In genomic region chr5:142600611-142601360, GRCh38 we compare ENCODE assay signal across 8 cellular contexts.
DNase-seq lines count a peak whose midpoint lies in the region; ATAC-seq, FAIRE-seq and TF ChIP-seq lines count a peak whose summit lies in the region.

No MANE protein-coding gene starts in this region.

- H4K5ac ChIP-seq in H1 (ENCODE audit: insufficient read length, low read depth, low read length): no peak overlapping the region

- CTCF ChIA-PET in H1 (lab: Charles Lee; ENCODE audit: partially characterized antibody): interaction anchor here (0.6 to 10.4 kb wide), 9 partner anchors 10 to 469 kb away, joined by 3 to 68 read pairs (median 6); no protein-coding TSS in a partner anchor

- no peaks in the 10 kb centered on the region for H3K23me2 ChIP-seq in H1 (ENCODE audit: low read depth, low read length)

- H3K4ac ChIP-seq in H1 (replicated peaks; ENCODE audit: insufficient read length, low read depth, low read length): no peak overlapping the region

- intact Hi-C loops in mucosa of descending colon (cut with DNase I, micrococcal nuclease): no loop called here

- DNase-seq in NCI-H345 (lab: John Stamatoyannopoulos, UW): peak; percentile 30
- no peak for DNase-seq in NCI-H345 treated with DMSO at 0.1 percent for 48 hours (lab: John Stamatoyannopoulos, UW; ENCODE audit: unreplicated experiment)
- DNase-seq in H1 (ENCODE audit: low read depth in 1 of 2, low spot score in 2 of 2): no peak
- peak in 1 of 3 donors; percentile 35 for DNase-seq in mucosa of descending colon
- no peak for DNase-seq in A172 (ENCODE audit: low spot score)

- no peak overlapping the region for H3K18ac ChIP-seq in H1 (ENCODE audit: extremely low read depth, low read length)

- no peaks in the 10 kb centered on the region for H4K20me1 ChIP-seq in H1 (replicated peaks in 1 of 2; ENCODE audit: control insufficient read depth in 1 of 2, insufficient read depth in 2 of 2, low read length in 2 of 2)

- FAIRE-seq in H1 (lab: Jason Lieb, UNC): no peak

- no peak overlapping the region for H3K27ac ChIP-seq in H1 (ENCODE audit: low read depth, low read length)

- H3K79me2 ChIP-seq in H1 (ENCODE audit: control insufficient read depth in 1 of 2, insufficient read depth in 2 of 2, low read length in 2 of 2): no peaks in the 10 kb centered on the region

- peak; percentile 59 for ATAC-seq in mucosa of descending colon
- ATAC-seq in GM18870 (IDR thresholded peaks at IDR 0.05; ENCODE audit: unreplicated experiment): no peak
- ATAC-seq in HG02642 (IDR thresholded peaks at IDR 0.05; ENCODE audit: poor library complexity, unreplicated experiment): no peak
- ATAC-seq in GM18502 (IDR thresholded peaks at IDR 0.05; ENCODE audit: poor library complexity, unreplicated experiment): no peak

- TF ChIP-seq CTCF in H1 (IDR thresholded peaks at IDR 0.05; ENCODE audit: control extremely low read depth in 1 of 3, insufficient read depth in 1 of 3, low read depth in 1 of 3, low read length in 3 of 3) (no peak), mucosa of descending colon (IDR thresholded peaks at IDR 0.05) (no peak)

- H3K4me3 ChIP-seq in H1 (ENCODE audit: extremely low read depth in 1 of 4, insufficient read depth in 2 of 4, low read depth in 3 of 4, low read length in 4 of 4): no peak overlapping the region
- no peak overlapping the region for H3K4me3 ChIP-seq in mucosa of descending colon

- no peak for TF ChIP-seq RAD21 in H1 (IDR thresholded peaks at IDR 0.05 in 1 of 2, conservative IDR thresholded peaks at IDR 0.05 in 1 of 2; ENCODE audit: low read depth in 2 of 2, low read length in 2 of 2)

- no peak overlapping the region for H2AFZ ChIP-seq in H1 (ENCODE audit: low read length)

- no peaks in the 10 kb centered on the region for H3K27me3 ChIP-seq in H1 (replicated peaks in 1 of 4; ENCODE audit: control insufficient read depth in 3 of 4, extremely low read depth in 1 of 4, insufficient read depth in 3 of 4, low read length in 3 of 4)

- no peak overlapping the region for H3K56ac ChIP-seq in H1 (replicated peaks; ENCODE audit: insufficient read length, low read depth, low read length)

- H3K4me1 ChIP-seq in H1 (replicated peaks in 1 of 4; ENCODE audit: control insufficient read depth in 3 of 4, insufficient read depth in 4 of 4, low read length in 3 of 4) (no peaks in the 10 kb centered on the region; a peak in 1 of 7 replicates), mucosa of descending colon (ENCODE audit: low read depth) (no peaks in the 10 kb centered on the region)

- no peaks in the 10 kb centered on the region for H3K36me3 ChIP-seq in H1 (ENCODE audit: control insufficient read depth in 2 of 4, insufficient read depth in 4 of 4, low read length in 3 of 4)
- no peaks in the 10 kb centered on the region for H3K36me3 ChIP-seq in mucosa of descending colon (ENCODE audit: low read depth)

- H3K23ac ChIP-seq in H1 (ENCODE audit: insufficient read length): no peak overlapping the region

- H3K14ac ChIP-seq in H1 (ENCODE audit: insufficient read length): no peak overlapping the region

- peak overlapping the region; percentile 50; the same call in 1 of the 2 replicates for H2BK15ac ChIP-seq in H1 (ENCODE audit: low read length)

- no peak overlapping the region for H2AK5ac ChIP-seq in H1 (ENCODE audit: low read depth, low read length)

- H2BK5ac ChIP-seq in H1 (ENCODE audit: low read depth, low read length): peak overlapping the region; percentile 67; the same call in 1 of the 2 replicates

- 90% methylated on average over 20 of the region's 20 CpGs; no CpG with 5 or more reads in 1 of the 2 experiments for WGBS in H1 (ENCODE audit: extremely low coverage in 1 of 2, insufficient coverage in 1 of 2, insufficient read length in 1 of 2, insufficient replicate concordance in 2 of 2, low coverage in 1 of 2, low lambda C conversion rate in 2 of 2, missing lambda C conversion rate in 1 of 2), 2 experiments

- no peak overlapping the region for H3K9ac ChIP-seq in H1 (replicated peaks in 1 of 4; ENCODE audit: extremely low read depth in 1 of 4, low read depth in 3 of 4, low read length in 3 of 4)

- no peak for TF ChIP-seq EP300 in H1 (IDR thresholded peaks at IDR 0.05; ENCODE audit: borderline replicate concordance in 1 of 2, low read depth in 2 of 2, low read length in 2 of 2)

- TF ChIP-seq POLR2A in H1 (IDR thresholded peaks at IDR 0.05; ENCODE audit: control extremely low read depth in 1 of 2, low read depth in 2 of 2, low read length in 2 of 2): no peak

- H2BK120ac ChIP-seq in H1 (replicated peaks; ENCODE audit: low read depth, low read length): no peak overlapping the region

- POLR2A ChIA-PET in H1 (lab: Charles Lee; ENCODE audit: partially characterized antibody): interaction anchor here (1.0 kb wide), 1 partner anchor 102 kb away, joined by 3 read pairs; no protein-coding TSS in a partner anchor

- H2BK20ac ChIP-seq in H1 (ENCODE audit: low read length): no peak overlapping the region

- no peaks in the 10 kb centered on the region for H3K79me1 ChIP-seq in H1 (ENCODE audit: low read depth, low read length)

- H2BK12ac ChIP-seq in H1 (ENCODE audit: low read depth, low read length): 0 out of 2 replicates have a peak overlapping the region, but pooled peaks have one; percentile 7

- no peak overlapping the region for H3K4me2 ChIP-seq in H1 (ENCODE audit: insufficient read depth in 1 of 2, low read depth in 2 of 2, low read length in 2 of 2)

- H4K91ac ChIP-seq in H1 (replicated peaks; ENCODE audit: insufficient read length, low read length): no peak overlapping the region

- no peak overlapping the region for H4K8ac ChIP-seq in H1 (ENCODE audit: extremely low read depth, insufficient read depth, low read length)

- no peaks in the 10 kb centered on the region for H3K9me3 ChIP-seq in H1 (ENCODE audit: insufficient read depth in 2 of 2, low read depth in 1 of 2, low read length in 1 of 2)
- no peaks in the 10 kb centered on the region for H3K9me3 ChIP-seq in mucosa of descending colon

TF ChIP-seq in H1, 55 proteins besides CTCF, POLR2A, EP300 and RAD21 (continues in another document):
- no peak for TF ChIP-seq HDAC2 (IDR thresholded peaks at IDR 0.05; ENCODE audit: borderline replicate concordance in 1 of 2, low read depth in 2 of 2, low read length in 2 of 2)
- no peak for TF ChIP-seq TAF1 (IDR thresholded peaks at IDR 0.05; ENCODE audit: low read depth, low read length)
